23 cellular contexts compared by ENCODE assay signal in the genomic region with DNA sequence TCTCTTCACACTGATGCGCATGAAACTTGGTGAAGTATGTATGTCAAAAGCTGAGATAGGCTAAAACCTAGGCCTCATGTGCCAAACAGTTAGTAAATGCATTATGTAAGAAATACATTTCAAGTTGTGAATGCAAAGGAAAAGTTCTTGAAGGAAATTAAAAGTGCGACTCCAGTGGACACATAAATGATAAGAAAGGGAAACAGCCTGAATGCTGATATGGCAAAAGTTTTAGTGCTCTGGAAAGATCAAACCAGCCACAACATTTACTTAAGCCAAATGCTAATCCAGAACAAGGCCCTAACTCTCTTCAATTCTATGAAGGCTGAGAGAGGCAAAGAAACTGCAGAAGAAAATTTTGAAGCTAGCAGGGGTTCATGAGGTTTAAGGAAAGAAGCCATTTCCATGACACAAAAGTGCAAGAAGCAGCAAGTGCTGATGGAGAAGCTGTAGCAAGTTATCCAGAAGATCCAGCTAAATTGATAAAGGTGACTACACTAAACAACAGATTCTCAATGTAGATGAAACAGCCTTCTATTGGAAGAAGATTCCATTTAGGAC.
"Had no signal": no experiment of that assay in that cellular context is flagged by ENCODE, and none has a peak within 500 bp of the region (broad histone marks: within the 10 kb centered on the region; RNA-seq: fewer than 3 reads in every experiment).

No MANE protein-coding gene starts in this region.

- DNase-seq: IMR-90, Karpas-422, KG1, MG63, NCI-H1092, NCI-H1105 treated with DMSO at 0.1 percent for 48 hours, NCI-H1417 treated with DMSO at 0.1 percent for 48 hours, NCI-H146, NCI-H1694 treated with DMSO at 0.1 percent for 48 hours, NCI-H1930, NCI-H2081, NCI-H2107, NCI-H2171, NCI-H226, NCI-H446, NCI-H510A, NCI-H524 treated with DMSO at 0.1 percent for 48 hours, NCI-H69, NCI-H774, SHP77 had no signal

- ATAC-seq: SK-N-SH treated with all-trans-retinoic acid at 6 μM for 48 hours had no signal

- H3K27me3 ChIP-seq: MG63 had no signal

- H3K36me3 ChIP-seq: MG63 had no signal

- H3K9me3 ChIP-seq: MG63 had no signal

- H3K4me3 ChIP-seq: MG63 had no signal

- H3K27ac ChIP-seq: HL-60, RWPE1 had no signal
